ENCODE assay signal across 10 cellular contexts in genomic region chr1:39115271-39116110, GRCh38.
DNase-seq lines count a peak whose midpoint lies in the region; ATAC-seq and TF ChIP-seq lines count a peak whose summit lies in the region.
"Had no signal": no experiment of that assay in that cellular context is flagged by ENCODE, and none has a peak within 500 bp of the region (broad histone marks: within the 10 kb centered on the region; RNA-seq: fewer than 3 reads in every experiment).

No MANE protein-coding gene starts in this region.

- no peak for TF ChIP-seq POLR2A in esophagus muscularis mucosa (IDR thresholded peaks at IDR 0.05; ENCODE audit: low read depth)

- peaks cover 0 to 3% (median 0%) of the 10 kb centered on the region in 4 donors for H3K36me3 ChIP-seq in esophagus muscularis mucosa
- H3K36me3 ChIP-seq in skeletal muscle satellite cell (ENCODE audit: insufficient read depth, low read length): no peaks in the 10 kb centered on the region

- no peak overlapping the region for H3K9ac ChIP-seq in skeletal muscle satellite cell (ENCODE audit: low read depth, low read length)

- peak overlapping the region; percentile 61 for H3K4me2 ChIP-seq in skeletal muscle satellite cell (ENCODE audit: low read length)

- H3K4me3 ChIP-seq in esophagus muscularis mucosa (no peak overlapping the region), skeletal muscle satellite cell (ENCODE audit: low read length) (peak overlapping the region; percentile 40)

- H3K4me1 ChIP-seq in esophagus muscularis mucosa (peaks cover 50 to 82% (median 80%) of the 10 kb centered on the region in 4 donors), skeletal muscle satellite cell (ENCODE audit: control insufficient read depth, insufficient read depth, low read length) (peaks cover 46% of the 10 kb centered on the region)

- intact Hi-C loops in esophagus muscularis mucosa (cut with DNase I): no loop called here

- no peaks in the 10 kb centered on the region for H3K9me3 ChIP-seq in esophagus muscularis mucosa
- H3K9me3 ChIP-seq in skeletal muscle satellite cell (replicated peaks; ENCODE audit: low read length): no peaks in the 10 kb centered on the region

- ATAC-seq in activated CD4-positive, CD25-positive, alpha-beta regulatory T cell treated with anti-CD3 and anti-CD28 coated beads, Interleukin-2, amount 50 U/mL, for 24 hours: peak; percentile 56 to 84

- no peak for TF ChIP-seq CTCF in esophagus muscularis mucosa (IDR thresholded peaks at IDR 0.05)

- H3K27me3 ChIP-seq in esophagus muscularis mucosa (no peaks in the 10 kb centered on the region), skeletal muscle satellite cell (ENCODE audit: control insufficient read depth, insufficient read depth, low read length) (no peaks in the 10 kb centered on the region)

- DNase-seq in activated CD4-positive, CD25-positive, alpha-beta regulatory T cell (lab: John Stamatoyannopoulos, UW): no peak
- DNase-seq in M059J (ENCODE audit: low read depth) (peak; percentile 45), esophagus muscularis mucosa (ENCODE audit: extremely low spot score) (no peak), pons (ENCODE audit: low spot score) (no peak), Ammon's horn (ENCODE audit: low spot score) (no peak)
- DNase-seq in activated CD4-positive, CD25-positive, alpha-beta regulatory T cell treated with anti-CD3 and anti-CD28 coated beads, Interleukin-2, amount 50 U/mL, for 72 hours: no peak
- DNase-seq: midbrain, NCI-H82 had no signal

- TF ChIP-seq EP300 in esophagus muscularis mucosa (IDR thresholded peaks at IDR 0.05): no peak

- WGBS in esophagus muscularis mucosa: 60% methylated on average over 4 of the region's 4 CpGs

- H3K27ac ChIP-seq in esophagus muscularis mucosa (replicated peaks in 1 of 4): peak overlapping the region in 3 of 4 donors; percentile 3 to 41 (median 5)
